In the genomic region with DNA sequence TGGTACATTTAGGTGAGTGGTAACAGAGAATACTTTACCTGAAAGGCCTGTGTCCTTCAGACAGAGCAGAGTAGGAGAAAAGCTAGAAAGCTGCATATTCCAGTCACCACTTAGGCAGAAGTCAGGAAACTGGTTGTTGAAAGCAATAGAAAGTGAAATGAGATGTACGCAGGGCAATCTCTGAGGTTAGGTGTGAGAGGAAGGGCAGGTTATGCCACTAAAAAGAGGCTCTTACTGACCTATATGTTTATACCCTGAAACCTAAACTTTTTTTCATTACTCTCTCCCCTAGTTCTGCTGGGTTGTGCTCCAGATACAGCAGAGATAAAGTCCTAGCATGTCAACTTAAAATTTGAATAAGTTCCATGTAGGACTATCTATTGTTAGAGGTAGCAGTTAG, we compare ENCODE assay signal across 21 cellular contexts.
DNase-seq lines count a peak whose midpoint lies in the region; ATAC-seq and FAIRE-seq lines count a peak whose summit lies in the region.
"Had no signal": no experiment of that assay in that cellular context is flagged by ENCODE, and none has a peak within 500 bp of the region (broad histone marks: within the 10 kb centered on the region; RNA-seq: fewer than 3 reads in every experiment).

No MANE protein-coding gene starts in this region.

- H3K9me3 Mint-ChIP-seq in activated naive CD4-positive, alpha-beta T cell treated with anti-CD3 and anti-CD28 coated beads, Interleukin-2, amount 50 U/mL, for 24 hours: no peaks in the 10 kb centered on the region
- no peaks in the 10 kb centered on the region for H3K9me3 Mint-ChIP-seq in activated T-helper 17 cell treated with anti-CD3 and anti-CD28 coated beads, Interleukin-2, amount 50 U/mL, for 72 hours
- H3K9me3 Mint-ChIP-seq: activated CD4-positive, alpha-beta memory T cell treated with anti-CD3 and anti-CD28 coated beads, Interleukin-2, amount 10 ng/mL, durations not matched to agents 7 days and 5 days; activated T-helper 2 cell treated with anti-CD3 and anti-CD28 coated beads, Interferon-gamma antibody, Interleukin-2, Interleukin-4, amounts not matched to agents 10 μg/mL and 5 μg/mL and 100 μg/mL, durations not matched to agents 14 hours and 24 hours and 36 hours; dendritic cell treated with granulocyte-macrophage colony-stimulating factor and Interleukin-4, amounts not matched to agents 40 ng/mL and 50 ng/mL, for 4 days had no signal

- DNase-seq in activated naive CD4-positive, alpha-beta T cell treated with Interleukin-2 at 50 U/mL for 16 hours: no peak
- DNase-seq in HTR-8/SVneo (ENCODE audit: insufficient read length, low spot score): no peak
- no peak for DNase-seq in NCI-H146 treated with DMSO at 0.1 percent for 48 hours (lab: John Stamatoyannopoulos, UW; ENCODE audit: unreplicated experiment)
- DNase-seq in NAMALWA (ENCODE audit: low spot score): no peak
- no peak for DNase-seq in NCI-H69 (lab: John Stamatoyannopoulos, UW)
- DNase-seq: activated CD4-positive, alpha-beta memory T cell treated with anti-CD3 and anti-CD28 coated beads, Interleukin-2, amount 10 ng/mL, durations not matched to agents 7 days and 5 days; anterior cingulate cortex; C1 segment of cervical spinal cord; MG63; NCI-H1436 treated with DMSO at 0.1 percent for 48 hours; NCI-H2171 treated with DMSO at 0.1 percent for 48 hours; NCI-H526; T-helper 9 cell had no signal

- no peak for FAIRE-seq in HTR-8/SVneo (lab: Jason Lieb, UNC)
- FAIRE-seq: K562, urothelium cell line had no signal

- peak overlapping the region; percentile 61 for H3K27ac Mint-ChIP-seq in activated naive CD4-positive, alpha-beta T cell treated with anti-CD3 and anti-CD28 coated beads, Interleukin-2, amount 50 U/mL, for 24 hours
- H3K27ac Mint-ChIP-seq in activated T-helper 17 cell treated with anti-CD3 and anti-CD28 coated beads, Interleukin-2, amount 50 U/mL, for 72 hours: no peak overlapping the region
- H3K27ac Mint-ChIP-seq: activated CD4-positive, alpha-beta memory T cell treated with anti-CD3 and anti-CD28 coated beads, Interleukin-2, amount 10 ng/mL, durations not matched to agents 7 days and 5 days; activated T-helper 2 cell treated with anti-CD3 and anti-CD28 coated beads, Interferon-gamma antibody, Interleukin-2, Interleukin-4, amounts not matched to agents 10 μg/mL and 5 μg/mL and 100 μg/mL, durations not matched to agents 14 hours and 24 hours and 36 hours; dendritic cell treated with granulocyte-macrophage colony-stimulating factor and Interleukin-4, amounts not matched to agents 40 ng/mL and 50 ng/mL, for 4 days; progenitor cell of endocrine pancreas had no signal

- H3K4me1 Mint-ChIP-seq in activated naive CD4-positive, alpha-beta T cell treated with anti-CD3 and anti-CD28 coated beads, Interleukin-2, amount 50 U/mL, for 24 hours: peaks cover 27% of the 10 kb centered on the region
- peaks cover 11% of the 10 kb centered on the region for H3K4me1 Mint-ChIP-seq in activated T-helper 17 cell treated with anti-CD3 and anti-CD28 coated beads, Interleukin-2, amount 50 U/mL, for 72 hours

- no peak overlapping the region for H3K4me3 Mint-ChIP-seq in activated naive CD4-positive, alpha-beta T cell treated with anti-CD3 and anti-CD28 coated beads, Interleukin-2, amount 50 U/mL, for 24 hours
- H3K4me3 Mint-ChIP-seq in activated T-helper 17 cell treated with anti-CD3 and anti-CD28 coated beads, Interleukin-2, amount 50 U/mL, for 72 hours: no peak overlapping the region
- H3K4me3 Mint-ChIP-seq: activated CD4-positive, alpha-beta memory T cell treated with anti-CD3 and anti-CD28 coated beads, Interleukin-2, amount 10 ng/mL, durations not matched to agents 7 days and 5 days; dendritic cell treated with granulocyte-macrophage colony-stimulating factor and Interleukin-4, amounts not matched to agents 40 ng/mL and 50 ng/mL, for 4 days had no signal

- H3K27me3 Mint-ChIP-seq in activated naive CD4-positive, alpha-beta T cell treated with anti-CD3 and anti-CD28 coated beads, Interleukin-2, amount 50 U/mL, for 24 hours: no peaks in the 10 kb centered on the region
- H3K27me3 Mint-ChIP-seq in activated T-helper 17 cell treated with anti-CD3 and anti-CD28 coated beads, Interleukin-2, amount 50 U/mL, for 72 hours: no peaks in the 10 kb centered on the region
- H3K27me3 Mint-ChIP-seq: activated CD4-positive, alpha-beta memory T cell treated with anti-CD3 and anti-CD28 coated beads, Interleukin-2, amount 10 ng/mL, durations not matched to agents 7 days and 5 days; dendritic cell treated with granulocyte-macrophage colony-stimulating factor and Interleukin-4, amounts not matched to agents 40 ng/mL and 50 ng/mL, for 4 days; progenitor cell of endocrine pancreas had no signal

- ATAC-seq in HG02610 (IDR thresholded peaks at IDR 0.05; ENCODE audit: unreplicated experiment): peak; percentile 61
- peak; percentile 68 for ATAC-seq in activated T-helper 17 cell treated with anti-CD3 and anti-CD28 coated beads, Interleukin-2, amount 50 U/mL, for 72 hours (replicated peaks)
- ATAC-seq: K562 had no signal

- peaks cover 9% of the 10 kb centered on the region for H3K36me3 Mint-ChIP-seq in activated naive CD4-positive, alpha-beta T cell treated with anti-CD3 and anti-CD28 coated beads, Interleukin-2, amount 50 U/mL, for 24 hours
- H3K36me3 Mint-ChIP-seq in activated T-helper 17 cell treated with anti-CD3 and anti-CD28 coated beads, Interleukin-2, amount 50 U/mL, for 72 hours (ENCODE audit: low read depth): peaks cover 70% of the 10 kb centered on the region
